ENCODE assay signal across 28 cellular contexts in genomic region chr10:38112159-38112558, GRCh38.
"Had no signal": no experiment of that assay in that cellular context is flagged by ENCODE, and none has a peak within 500 bp of the region (broad histone marks: within the 10 kb centered on the region; RNA-seq: fewer than 3 reads in every experiment).

No MANE protein-coding gene starts in this region.

- H3K27ac ChIP-seq: left lung, lower lobe of right lung, pancreas, prostate gland, spleen, tibial nerve, uterus had no signal

- DNase-seq: head of caudate nucleus; hypothalamus; immature natural killer cell; kidney; left colon; left lung; lower lobe of right lung; mammary epithelial cell; mesenchymal stem cell; naive thymus-derived CD8-positive, alpha-beta T cell; nucleus accumbens; pancreas; posterior cingulate gyrus; retina; small intestine; spleen; stimulated activated CD4-positive, alpha-beta T cell treated with anti-CD3 and anti-CD28 coated beads, Interleukin-2, amount 100 ng/mL, for 48 hours; stimulated activated CD4-positive, alpha-beta T cell treated with anti-CD3 and anti-CD28 coated beads, Interleukin-4, amount 100 ng/mL, for 4 hours; stimulated activated CD8-positive, alpha-beta memory T cell treated with anti-CD3 and anti-CD28 coated beads, Interleukin-4, amount 100 ng/mL, for 48 hours; stimulated activated naive CD4-positive, alpha-beta T cell treated with Interleukin-2 at 50 U/mL for 16 hours; stimulated activated naive CD8-positive, alpha-beta T cell treated with anti-CD3 and anti-CD28 coated beads, Interleukin-15, amount 100 ng/mL, for 72 hours; substantia nigra; uterus had no signal

- H3K36me3 ChIP-seq: uterus had no signal

- H3K4me3 ChIP-seq: left lung, lower lobe of right lung, pancreas, prostate gland, spleen, tibial nerve, uterus had no signal

- H3K27me3 ChIP-seq: left lung, pancreas, spleen, tibial nerve, uterus had no signal

- H3K9me3 ChIP-seq: prostate gland had no signal

- FAIRE-seq: islet of Langerhans, kidney, pancreas, small intestine had no signal

- H3K4me1 ChIP-seq: left lung, lower lobe of right lung, pancreas, prostate gland, spleen, tibial nerve, uterus had no signal

- ATAC-seq: left colon; left lung; lower lobe of right lung; naive thymus-derived CD8-positive, alpha-beta T cell; pancreas; sciatic nerve; stimulated activated memory B cell treated with anti-CD40 and anti-IgM and Interleukin-4, amounts not matched to agents 10 μg/mL and 1 μg/mL and 100 μg/mL, for 72 hours; stimulated activated naive CD8-positive, alpha-beta T cell treated with anti-CD3 and anti-CD28 coated beads, Interleukin-15, amount 100 ng/mL, for 72 hours had no signal
